Comparison of ENCODE assay signal across 8 cellular contexts in the genomic region with DNA sequence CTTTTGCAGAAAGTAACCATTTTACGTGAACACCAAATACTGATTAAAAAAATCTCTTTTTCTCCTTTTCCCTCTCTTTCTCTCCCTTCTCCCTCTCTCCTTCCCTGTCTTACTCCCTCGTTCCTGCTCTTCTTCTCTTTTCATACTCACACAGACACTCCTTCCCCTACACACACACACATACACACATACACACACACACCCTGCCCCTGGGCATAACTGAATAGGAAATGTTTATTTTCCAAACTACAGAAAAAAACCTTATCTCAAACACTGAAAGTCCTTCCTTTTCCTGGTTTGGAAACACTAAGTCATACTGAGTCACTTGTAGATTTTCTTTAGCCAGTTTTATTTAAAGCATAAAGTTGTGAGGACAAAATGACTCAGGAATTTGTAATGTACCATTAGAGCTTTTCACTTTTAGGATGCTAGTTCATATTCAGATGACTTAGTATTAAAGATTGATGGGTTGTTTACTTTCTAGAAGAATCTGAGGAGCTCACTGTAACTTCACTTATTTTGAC.
A peak's percentile ranks its signal among the peaks of the same experiment; 100 is the strongest.
DNase-seq lines count a peak whose midpoint lies in the region; ATAC-seq lines count a peak whose summit lies in the region.

No MANE protein-coding gene starts in this region.

- H3K4me1 Mint-ChIP-seq in central memory CD8-positive, alpha-beta T cell = peaks cover 70% of the 10 kb centered on the region
- peaks cover 44% of the 10 kb centered on the region for H3K4me1 Mint-ChIP-seq in memory B cell

- peak overlapping the region; percentile 34 for H3K4me3 Mint-ChIP-seq in central memory CD8-positive, alpha-beta T cell
- peak overlapping the region; percentile 2 for H3K4me3 Mint-ChIP-seq in memory B cell

- H3K36me3 ChIP-seq in H7 (replicated peaks; ENCODE audit: control insufficient read depth, insufficient read depth, low read length) = no peaks in the 10 kb centered on the region

- H3K36me3 Mint-ChIP-seq in central memory CD8-positive, alpha-beta T cell (ENCODE audit: insufficient read depth) = peaks cover 31% of the 10 kb centered on the region
- peaks cover 13% of the 10 kb centered on the region for H3K36me3 Mint-ChIP-seq in memory B cell

- H3K9me3 Mint-ChIP-seq in central memory CD8-positive, alpha-beta T cell = no peaks in the 10 kb centered on the region
- H3K9me3 Mint-ChIP-seq in memory B cell = peaks cover 1% of the 10 kb centered on the region

- no peak overlapping the region for H3K4me3 ChIP-seq in H7 (ENCODE audit: insufficient read depth, low read depth, low read length)

- H3K27ac Mint-ChIP-seq in central memory CD8-positive, alpha-beta T cell (ENCODE audit: low read depth) = peak overlapping the region; percentile 79
- H3K27ac Mint-ChIP-seq in memory B cell = peak overlapping the region; percentile 58

- no peak for ATAC-seq in central memory CD8-positive, alpha-beta T cell (replicated peaks; ENCODE audit: extremely low read depth, poor library complexity, severe bottlenecking)
- ATAC-seq in memory B cell (ENCODE audit: low read depth) = no peak

- DNase-seq in AG08395 (ENCODE audit: low spot score) = peak; percentile 72
- DNase-seq in LoVo (ENCODE audit: low spot score) = peak; percentile 63
- DNase-seq in central memory CD8-positive, alpha-beta T cell (ENCODE audit: low spot score in 2 of 2) = no peak
- DNase-seq in memory B cell (ENCODE audit: low spot score in 2 of 2) = no peak
- DNase-seq in NCI-H1048 (lab: John Stamatoyannopoulos, UW) = no peak
- DNase-seq in H7 = no peak
- no peak for DNase-seq in DMS114 treated with DMSO at 0.1 percent for 48 hours (lab: John Stamatoyannopoulos, UW; ENCODE audit: unreplicated experiment)
- no peak for DNase-seq in nucleus accumbens (lab: John Stamatoyannopoulos, UW)

- H3K27me3 Mint-ChIP-seq in central memory CD8-positive, alpha-beta T cell = no peaks in the 10 kb centered on the region
- H3K27me3 Mint-ChIP-seq in memory B cell = no peaks in the 10 kb centered on the region

- no peaks in the 10 kb centered on the region for H3K27me3 ChIP-seq in H7 (ENCODE audit: control insufficient read depth, insufficient read depth, low read length)

Comparison
In these comparisons a context has a peak if more than half of its experiments do, and no peak if none do; other contexts are left out.
1. DNase-seq: peak in AG08395 (single experiment) and LoVo (single experiment); none in central memory CD8-positive, alpha-beta T cell (0 of 2), memory B cell (0 of 2), NCI-H1048 (single experiment), H7 (single experiment), DMS114 treated with DMSO at 0.1 percent for 48 hours (single experiment) and nucleus accumbens (0 of 56).